ENCODE assay signal across 15 cellular contexts in the genomic region with DNA sequence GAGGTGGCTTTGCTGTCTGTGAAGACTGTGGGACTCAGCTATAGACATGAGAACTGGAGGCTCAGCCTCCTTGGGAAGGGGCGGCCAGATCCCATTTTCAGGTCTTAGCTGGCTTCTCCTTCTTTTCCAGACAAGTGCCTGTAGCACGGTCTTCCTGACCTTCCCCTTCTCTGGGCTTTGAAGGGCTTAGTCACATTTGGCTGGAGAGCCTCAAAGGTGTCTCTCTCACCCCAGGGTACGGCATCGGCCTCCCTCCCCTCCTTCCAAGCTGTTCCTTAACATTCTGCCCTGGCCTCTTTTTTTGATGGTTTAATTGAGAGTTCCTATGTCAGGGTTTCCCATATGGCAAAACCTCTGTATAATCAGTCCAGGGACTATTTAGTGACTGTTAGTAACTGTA.
DNase-seq lines count a peak whose midpoint lies in the region; ATAC-seq and TF ChIP-seq lines count a peak whose summit lies in the region.
"Had no signal": no experiment of that assay in that cellular context is flagged by ENCODE, and none has a peak within 500 bp of the region (broad histone marks: within the 10 kb centered on the region; RNA-seq: fewer than 3 reads in every experiment).

No MANE protein-coding gene starts in this region.

- H3K9me3 Mint-ChIP-seq in activated CD8-positive, alpha-beta T cell treated with anti-CD3 and anti-CD28 coated beads, Interleukin-2, amount 10 ng/mL, durations not matched to agents 7 days and 5 days (ENCODE audit: insufficient read depth) = no peaks in the 10 kb centered on the region

- H3K79me2 ChIP-seq in hepatocyte = no peaks in the 10 kb centered on the region

- no peaks in the 10 kb centered on the region for H3K9me2 ChIP-seq in hepatocyte (replicated peaks; ENCODE audit: insufficient read depth)

- H3K36me3 ChIP-seq in heart left ventricle (no peaks in the 10 kb centered on the region), heart right ventricle (no peaks in the 10 kb centered on the region), hepatocyte (replicated peaks; ENCODE audit: insufficient read depth, low read depth) (no peaks in the 10 kb centered on the region)
- H3K36me3 ChIP-seq: BLaER1 had no signal

- H3K4me3 Mint-ChIP-seq in activated CD8-positive, alpha-beta T cell treated with anti-CD3 and anti-CD28 coated beads, Interleukin-2, amount 10 ng/mL, durations not matched to agents 7 days and 5 days = no peak overlapping the region
- H3K4me3 Mint-ChIP-seq: CD8-positive, alpha-beta memory T cell had no signal

- no peaks in the 10 kb centered on the region for H3K4me1 Mint-ChIP-seq in activated CD8-positive, alpha-beta T cell treated with anti-CD3 and anti-CD28 coated beads, Interleukin-2, amount 10 ng/mL, durations not matched to agents 7 days and 5 days (ENCODE audit: low read depth)

- 84 to 85% (median 85%) methylated on average over 4 of the region's 4 CpGs for WGBS in heart left ventricle, 4 donors
- 81 to 83% methylated on average over 4 of the region's 4 CpGs for WGBS in heart right ventricle, 2 donors
- WGBS in hepatocyte (ENCODE audit: low lambda C conversion rate, missing lambda C conversion rate) = 93% methylated on average over 4 of the region's 4 CpGs

- H3K36me3 Mint-ChIP-seq in activated CD8-positive, alpha-beta T cell treated with anti-CD3 and anti-CD28 coated beads, Interleukin-2, amount 10 ng/mL, durations not matched to agents 7 days and 5 days (ENCODE audit: low read depth) = no peaks in the 10 kb centered on the region
- H3K36me3 Mint-ChIP-seq: CD8-positive, alpha-beta memory T cell had no signal

- CTCF ChIA-PET in activated CD8-positive, alpha-beta T cell treated with anti-CD3 and anti-CD28 coated beads, Interleukin-2, amount 10 ng/mL, durations not matched to agents 7 days and 5 days (lab: Charles Lee) = no interaction called here

- H3K27me3 Mint-ChIP-seq in activated CD8-positive, alpha-beta T cell treated with anti-CD3 and anti-CD28 coated beads, Interleukin-2, amount 10 ng/mL, durations not matched to agents 7 days and 5 days (ENCODE audit: low read depth) = no peaks in the 10 kb centered on the region

- H3K27me3 ChIP-seq in heart left ventricle (no peaks in the 10 kb centered on the region), heart right ventricle (no peaks in the 10 kb centered on the region), hepatocyte (no peaks in the 10 kb centered on the region)
- H3K27me3 ChIP-seq: BLaER1 had no signal

- H3K27ac ChIP-seq in heart left ventricle = peak overlapping the region in 9 of 12 donors; percentile 3 to 72 (median 54)
- H3K27ac ChIP-seq in heart right ventricle = peak overlapping the region in 7 of 10 donors; percentile 15 to 71 (median 52)
- no peak overlapping the region for H3K27ac ChIP-seq in hepatocyte
- H3K27ac ChIP-seq: BLaER1, GM23248 had no signal

- no peak overlapping the region for H3K4me3 ChIP-seq in heart left ventricle
- no peak overlapping the region for H3K4me3 ChIP-seq in heart right ventricle
- no peak overlapping the region for H3K4me3 ChIP-seq in hepatocyte
- H3K4me3 ChIP-seq: BLaER1, GM23248 had no signal

- H2AFZ ChIP-seq in hepatocyte = no peak overlapping the region
- H2AFZ ChIP-seq: GM23248 had no signal

- ATAC-seq in heart left ventricle (peak in 2 of 4 donors; percentile 24 to 38), heart right ventricle (peak in 5 of 8 donors; percentile 9 to 50 (median 25)), GM18502 (IDR thresholded peaks at IDR 0.05; ENCODE audit: poor library complexity, unreplicated experiment) (no peak)
- no peak for ATAC-seq in activated CD8-positive, alpha-beta T cell treated with anti-CD3 and anti-CD28 coated beads, Interleukin-2, amount 10 ng/mL, durations not matched to agents 7 days and 5 days

- peak overlapping the region; percentile 49 for H3K4me2 ChIP-seq in hepatocyte
- H3K4me2 ChIP-seq: BLaER1 had no signal

- H4K20me1 ChIP-seq in hepatocyte (ENCODE audit: insufficient read depth, poor library complexity, severe bottlenecking) = no peaks in the 10 kb centered on the region
- H4K20me1 ChIP-seq: BLaER1 had no signal

- intact Hi-C loops in heart left ventricle (cut with DNase I) = no loop called here
- intact Hi-C loops in cardiac septum (cut with DNase I) = no loop called here
- intact Hi-C loops in heart right ventricle (cut with DNase I) = loop anchor here in 1 of 10 donors (5.0 kb wide), 1 partner anchor 241 kb away; a partner anchor contains a TSS

- POLR2A ChIA-PET in activated CD8-positive, alpha-beta T cell treated with anti-CD3 and anti-CD28 coated beads, Interleukin-2, amount 10 ng/mL, durations not matched to agents 7 days and 5 days (lab: Charles Lee) = no interaction called here

- TF ChIP-seq CTCF in heart left ventricle (IDR thresholded peaks at IDR 0.05) (no peak), heart right ventricle (IDR thresholded peaks at IDR 0.05) (no peak), hepatocyte (IDR thresholded peaks at IDR 0.05; ENCODE audit: poor library complexity) (no peak)

- H3K27ac Mint-ChIP-seq in activated CD8-positive, alpha-beta T cell treated with anti-CD3 and anti-CD28 coated beads, Interleukin-2, amount 10 ng/mL, durations not matched to agents 7 days and 5 days = no peak overlapping the region
- H3K27ac Mint-ChIP-seq: CD8-positive, alpha-beta memory T cell had no signal

- DNase-seq in heart left ventricle = no peak
- DNase-seq in cardiac septum (ENCODE audit: low spot score) = no peak
- no peak for DNase-seq in heart right ventricle
- DNase-seq in hepatocyte (ENCODE audit: low spot score) = no peak
- no peak for DNase-seq in activated CD8-positive, alpha-beta T cell treated with anti-CD3 and anti-CD28 coated beads, Interleukin-2, amount 10 ng/mL, durations not matched to agents 7 days and 5 days
- no peak for DNase-seq in NCI-H2107 treated with DMSO at 0.1 percent for 48 hours (lab: John Stamatoyannopoulos, UW; ENCODE audit: unreplicated experiment)
- DNase-seq in SIG-M5 treated with dmso at 0.1 percent for 504 hours (lab: John Stamatoyannopoulos, UW; ENCODE audit: unreplicated experiment) = no peak
- DNase-seq: 8988T; AML-193; CD8-positive, alpha-beta memory T cell; DMS 273 treated with DMSO at 0.1 percent for 48 hours; GM23248; H7 had no signal

- no peak for TF ChIP-seq POLR2A in heart left ventricle (IDR thresholded peaks at IDR 0.05)

- H3K9me3 ChIP-seq in heart left ventricle (no peaks in the 10 kb centered on the region), heart right ventricle (no peaks in the 10 kb centered on the region), hepatocyte (ENCODE audit: low read depth) (no peaks in the 10 kb centered on the region)
- H3K9me3 ChIP-seq: BLaER1 had no signal

- H3K4me1 ChIP-seq in heart left ventricle = peaks cover 0 to 31% (median 18%) of the 10 kb centered on the region in 12 donors
- H3K4me1 ChIP-seq in heart right ventricle = peaks cover 10 to 36% (median 18%) of the 10 kb centered on the region in 9 donors
- peaks cover 15% of the 10 kb centered on the region for H3K4me1 ChIP-seq in hepatocyte (ENCODE audit: insufficient read depth)
- H3K4me1 ChIP-seq: BLaER1 had no signal

Comparison
In these comparisons a context has a peak if more than half of its experiments do, and no peak if none do; other contexts are left out.
1. ATAC-seq: peak in heart right ventricle (5 of 8); none in GM18502 (single experiment) and activated CD8-positive, alpha-beta T cell treated with anti-CD3 and anti-CD28 coated beads, Interleukin-2, amount 10 ng/mL, durations not matched to agents 7 days and 5 days (single experiment).